Comparison of ENCODE assay signal across 25 cellular contexts in the genomic region with DNA sequence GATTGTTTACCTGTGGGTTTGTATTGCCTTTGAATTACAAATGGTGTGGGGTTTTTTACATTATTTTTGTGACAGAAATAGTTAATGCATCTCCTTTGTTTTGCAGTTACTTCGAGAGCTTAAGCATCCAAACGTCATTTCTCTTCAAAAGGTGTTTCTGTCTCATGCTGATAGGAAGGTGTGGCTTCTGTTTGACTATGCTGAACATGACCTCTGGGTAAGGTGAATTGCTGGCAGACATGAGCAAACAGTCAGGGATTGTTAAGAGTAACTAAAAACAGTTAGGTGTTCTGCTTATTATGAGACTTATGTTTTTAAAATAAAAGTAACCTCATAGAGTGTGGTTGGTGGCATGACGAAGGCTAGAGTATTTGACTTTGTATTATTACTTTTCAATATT.
"Had no signal": no experiment of that assay in that cellular context is flagged by ENCODE, and none has a peak within 500 bp of the region (broad histone marks: within the 10 kb centered on the region; RNA-seq: fewer than 3 reads in every experiment).

No MANE protein-coding gene starts in this region.

- H3K9me3 Mint-ChIP-seq: activated CD4-positive, alpha-beta memory T cell treated with anti-CD3 and anti-CD28 coated beads, Interleukin-2, amount 10 ng/mL, durations not matched to agents 7 days and 5 days; activated naive CD8-positive, alpha-beta T cell treated with anti-CD3 and anti-CD28 coated beads, Interleukin-2, amount 10 ng/mL, durations not matched to agents 7 days and 5 days; activated T-helper 2 cell treated with anti-CD3 and anti-CD28 coated beads, Interferon-gamma antibody, Interleukin-2, Interleukin-4, amounts not matched to agents 10 μg/mL and 5 μg/mL and 100 μg/mL, durations not matched to agents 14 hours and 24 hours and 36 hours; endodermal cell; immature natural killer cell; natural killer cell treated with Interleukin-12 subunit alpha and Interleukin-12 subunit beta and Interleukin-15 and Interleukin-18, amount 100 ng/mL, for 72 hours; stimulated activated effector memory CD8-positive, alpha-beta T cell treated with anti-CD3 and anti-CD28 coated beads, Interleukin-12 subunit alpha, Interleukin-12 subunit beta, amount 100 ng/mL, for 72 hours; T-helper 2 cell treated with Interferon-gamma antibody and Interleukin-4, amounts not matched to agents 5 μg/mL and 100 μg/mL, for 36 hours; WTC11 had no signal

- ATAC-seq: body of pancreas; natural killer cell treated with Interleukin-12 subunit alpha and Interleukin-12 subunit beta and Interleukin-15 and Interleukin-18, amount 100 ng/mL, for 72 hours; sciatic nerve; stimulated activated effector memory CD8-positive, alpha-beta T cell treated with anti-CD3 and anti-CD28 coated beads, Interleukin-12 subunit alpha, Interleukin-12 subunit beta, amount 100 ng/mL, for 72 hours; WTC11 had no signal

- H3K4me3 ChIP-seq: body of pancreas, dorsolateral prefrontal cortex, lung, pancreas, smooth muscle cell, stomach, upper lobe of left lung had no signal

- H3K27me3 ChIP-seq: body of pancreas, dorsolateral prefrontal cortex, neutrophil, pancreas, stomach, upper lobe of left lung had no signal

- H3K27ac ChIP-seq: body of pancreas, dorsolateral prefrontal cortex, epithelial cell of prostate, neutrophil, pancreas, stomach, upper lobe of left lung had no signal

- H3K4me1 ChIP-seq: body of pancreas, stomach, upper lobe of left lung had no signal

- H3K9me3 ChIP-seq: body of pancreas, neutrophil, pancreas, stomach, upper lobe of left lung had no signal

- H3K36me3 Mint-ChIP-seq: natural killer cell treated with Interleukin-12 subunit alpha and Interleukin-12 subunit beta and Interleukin-15 and Interleukin-18, amount 100 ng/mL, for 72 hours had no signal

- H3K27me3 Mint-ChIP-seq: activated CD4-positive, alpha-beta memory T cell treated with anti-CD3 and anti-CD28 coated beads, Interleukin-2, amount 10 ng/mL, durations not matched to agents 7 days and 5 days; activated naive CD8-positive, alpha-beta T cell treated with anti-CD3 and anti-CD28 coated beads, Interleukin-2, amount 10 ng/mL, durations not matched to agents 7 days and 5 days; natural killer cell treated with Interleukin-12 subunit alpha and Interleukin-12 subunit beta and Interleukin-15 and Interleukin-18, amount 100 ng/mL, for 72 hours had no signal

- H3K4me1 Mint-ChIP-seq: activated naive CD8-positive, alpha-beta T cell treated with anti-CD3 and anti-CD28 coated beads, Interleukin-2, amount 10 ng/mL, durations not matched to agents 7 days and 5 days; immature natural killer cell; stimulated activated effector memory CD8-positive, alpha-beta T cell treated with anti-CD3 and anti-CD28 coated beads, Interleukin-12 subunit alpha, Interleukin-12 subunit beta, amount 100 ng/mL, for 72 hours had no signal

- H3K4me3 Mint-ChIP-seq: activated CD4-positive, alpha-beta memory T cell treated with anti-CD3 and anti-CD28 coated beads, Interleukin-2, amount 10 ng/mL, durations not matched to agents 7 days and 5 days; activated naive CD8-positive, alpha-beta T cell treated with anti-CD3 and anti-CD28 coated beads, Interleukin-2, amount 10 ng/mL, durations not matched to agents 7 days and 5 days; endodermal cell; immature natural killer cell; natural killer cell treated with Interleukin-12 subunit alpha and Interleukin-12 subunit beta and Interleukin-15 and Interleukin-18, amount 100 ng/mL, for 72 hours; stimulated activated effector memory CD8-positive, alpha-beta T cell treated with anti-CD3 and anti-CD28 coated beads, Interleukin-12 subunit alpha, Interleukin-12 subunit beta, amount 100 ng/mL, for 72 hours; T-helper 2 cell treated with Interferon-gamma antibody and Interleukin-4, amounts not matched to agents 5 μg/mL and 100 μg/mL, for 36 hours; WTC11 had no signal

- DNase-seq: activated CD4-positive, alpha-beta memory T cell treated with anti-CD3 and anti-CD28 coated beads, Interleukin-2, amount 10 ng/mL, durations not matched to agents 7 days and 5 days; activated CD4-positive, alpha-beta T cell treated with anti-CD3 and anti-CD28 coated beads for 48 hours; activated naive CD4-positive, alpha-beta T cell treated with Interleukin-2 at 50 U/mL for 16 hours; activated naive CD8-positive, alpha-beta T cell treated with anti-CD3 and anti-CD28 coated beads, Interleukin-2, amount 10 ng/mL, durations not matched to agents 7 days and 5 days; activated T-cell treated with anti-CD3 and anti-CD28 coated beads, Interleukin-2, amount 50 U/mL, for 1 hour; body of pancreas; dorsolateral prefrontal cortex; endodermal cell; foreskin fibroblast; glutamatergic neuron; immature natural killer cell; pancreas; stimulated activated CD4-positive, alpha-beta T cell treated with anti-CD3 and anti-CD28 coated beads, Interleukin-4, amount 100 ng/mL, for 24 hours; stomach; upper lobe of left lung had no signal
